In genomic region chr1:183193963-183194362, GRCh38 we compare ENCODE assay signal across 4 cellular contexts. TPM values are rescaled to one million over a fixed set of nuclear protein-coding genes. Genes with fewer than 3 reads are reported as not detected.
"Had no signal": no experiment of that assay in that cellular context is flagged by ENCODE, and none has a peak within 500 bp of the region (broad histone marks: within the 10 kb centered on the region; RNA-seq: fewer than 3 reads in every experiment).

No MANE protein-coding gene starts in this region.

RNA-seq across cellular contexts. Expression of gene LAMC2, which starts 7.9 kb away (rescaled TPM):
- total RNA-seq: activated CD4-positive, alpha-beta memory T cell treated with anti-CD3 and anti-CD28 coated beads, Interleukin-2, amount 10 ng/mL, durations not matched to agents 7 days and 5 days; activated naive CD4-positive, alpha-beta T cell treated with anti-CD3 and anti-CD28 coated beads, Interleukin-2, amount 50 U/mL, for 72 hours; activated naive CD8-positive, alpha-beta T cell treated with anti-CD3 and anti-CD28 coated beads, Interleukin-2, amount 10 ng/mL, durations not matched to agents 7 days and 5 days; T-helper 2 cell treated with Interferon-gamma antibody and Interleukin-4, amounts not matched to agents 100 ng/mL and 5 ng/mL, for 36 hours had no signal
